ENCODE assay signal across 13 cellular contexts in the genomic region with DNA sequence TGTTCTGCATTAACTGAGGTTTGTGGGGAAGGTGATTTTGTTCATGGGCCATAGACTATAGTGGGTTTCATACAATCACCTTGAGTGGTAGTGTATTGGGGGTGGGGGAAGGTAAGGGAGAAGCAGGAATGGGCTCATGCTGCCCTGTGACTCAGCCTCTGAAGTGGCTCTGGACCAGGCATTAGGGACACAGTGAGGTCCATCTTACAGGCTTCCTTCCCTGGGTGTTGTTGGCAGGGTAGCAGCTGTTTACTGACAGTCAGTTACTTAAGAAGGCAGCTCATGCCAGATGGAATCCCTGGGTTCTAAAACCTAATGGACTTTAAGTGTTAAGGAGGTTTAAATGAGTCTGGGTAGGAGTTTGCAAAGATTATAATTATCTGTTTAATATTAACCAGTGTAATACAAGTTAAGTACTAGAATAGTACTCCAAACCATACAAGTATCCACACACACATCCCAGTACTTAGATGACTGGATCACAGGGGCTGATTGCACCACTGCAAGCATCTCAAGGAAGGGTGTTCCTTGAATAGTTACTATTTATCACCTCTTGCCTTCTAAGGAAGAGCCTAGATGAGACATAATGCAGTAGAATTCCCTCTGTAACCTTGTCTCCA. TPM values are rescaled to one million over a fixed set of nuclear protein-coding genes. Genes with fewer than 3 reads are reported as not detected.
DNase-seq lines count a peak whose midpoint lies in the region; ATAC-seq, FAIRE-seq and TF ChIP-seq lines count a peak whose summit lies in the region.
"Had no signal": no experiment of that assay in that cellular context is flagged by ENCODE, and none has a peak within 500 bp of the region (broad histone marks: within the 10 kb centered on the region; RNA-seq: fewer than 3 reads in every experiment).

No MANE protein-coding gene starts in this region.

- H3K4me1 ChIP-seq in pancreas = peaks cover under 1 to 18% (median 6%) of the 10 kb centered on the region in 3 donors

- ATAC-seq in pancreas (peak; percentile 29 to 56 (median 44)), GM21381 (IDR thresholded peaks at IDR 0.05; ENCODE audit: unreplicated experiment) (no peak), HG02840 (IDR thresholded peaks at IDR 0.05; ENCODE audit: low FRiP score, unreplicated experiment) (no peak)
- ATAC-seq: activated naive CD4-positive, alpha-beta T cell treated with anti-CD3 and anti-CD28 coated beads, Interleukin-2, amount 50 U/mL, for 72 hours; GM23338 had no signal

- no peaks in the 10 kb centered on the region for H3K27me3 ChIP-seq in pancreas

- no peak overlapping the region for H3K27ac ChIP-seq in pancreas

- no peak overlapping the region for H3K4me3 ChIP-seq in fibroblast of mammary gland (ENCODE audit: control insufficient read depth, low read depth, low read length)
- no peak overlapping the region for H3K4me3 ChIP-seq in pancreas
- H3K4me3 ChIP-seq: GM23338 had no signal

- no peak for TF ChIP-seq CTCF in fibroblast of mammary gland (conservative IDR thresholded peaks at IDR 0.05; ENCODE audit: control insufficient read depth, insufficient read depth, low read depth, low read length)
- TF ChIP-seq CTCF in pancreas (IDR thresholded peaks at IDR 0.05) = no peak

- no peaks in the 10 kb centered on the region for H3K36me3 ChIP-seq in pancreas

- FAIRE-seq in pancreas (lab: Jason Lieb, UNC) = no peak

- DNase-seq in D341Med (ENCODE audit: low spot score) (peak; percentile 42), NCI-H82 treated with DMSO at 0.1 percent for 48 hours (lab: John Stamatoyannopoulos, UW; ENCODE audit: unreplicated experiment) (peak; percentile 91), fibroblast of mammary gland (ENCODE audit: low read depth) (peak; percentile 53), pancreas (no peak), ecto neural progenitor cell (ENCODE audit: low spot score) (no peak)
- DNase-seq in activated effector memory CD4-positive, alpha-beta T cell treated with anti-CD3 and anti-CD28 coated beads, Interleukin-2, amount 50 U/mL, for 16 hours = no peak
- DNase-seq: activated B cell treated with CpG ODN at 0.5 μM for 24 hours; Calu3; stimulated activated CD4-positive, alpha-beta T cell treated with anti-CD3 and anti-CD28 coated beads, Interleukin-15, amount 100 ng/mL, for 24 hours had no signal

- H3K9me3 ChIP-seq in pancreas = no peaks in the 10 kb centered on the region

- intact Hi-C loops in pancreas (cut with DNase I) = no loop called here

RNA-seq across cellular contexts. Expression of gene CAST, which starts 59.3 kb away (rescaled TPM):
- 100 to 1,000 TPM in 1 of 6 donors, 10 to 100 TPM in 5; 56.4 to 100 (median 68.1) TPM for total RNA-seq in pancreas
- 10 to 100 TPM; 26.5 to 37.5 TPM for polyA plus RNA-seq in pancreas

Comparison
In these comparisons a context has a peak if more than half of its experiments do, and no peak if none do; other contexts are left out.
1. DNase-seq: peak in D341Med (single experiment), NCI-H82 treated with DMSO at 0.1 percent for 48 hours (single experiment) and fibroblast of mammary gland (single experiment); none in pancreas (0 of 6), ecto neural progenitor cell (single experiment) and activated effector memory CD4-positive, alpha-beta T cell treated with anti-CD3 and anti-CD28 coated beads, Interleukin-2, amount 50 U/mL, for 16 hours (single experiment).
2. ATAC-seq: peak in pancreas (4 of 4); none in GM21381 (single experiment) and HG02840 (single experiment).